Comparison of ENCODE assay signal across 9 cellular contexts in genomic region chr17:55089955-55090573, GRCh38.
DNase-seq lines count a peak whose midpoint lies in the region; ATAC-seq and TF ChIP-seq lines count a peak whose summit lies in the region.
"Had no signal": no experiment of that assay in that cellular context is flagged by ENCODE, and none has a peak within 500 bp of the region (broad histone marks: within the 10 kb centered on the region; RNA-seq: fewer than 3 reads in every experiment).

No MANE protein-coding gene starts in this region.

- no peaks in the 10 kb centered on the region for H3K27me3 Mint-ChIP-seq in CD4-positive, alpha-beta memory T cell
- H3K27me3 Mint-ChIP-seq in T-cell (no peaks in the 10 kb centered on the region), endodermal cell (ENCODE audit: insufficient read depth) (no peaks in the 10 kb centered on the region)
- H3K27me3 Mint-ChIP-seq in stimulated activated naive B cell treated with anti-CD40 and anti-IgM and Interleukin-4, amounts not matched to agents 10 μg/mL and 1 μg/mL and 100 μg/mL, for 72 hours = no peaks in the 10 kb centered on the region

- no peaks in the 10 kb centered on the region for H3K9me3 Mint-ChIP-seq in CD4-positive, alpha-beta memory T cell
- H3K9me3 Mint-ChIP-seq in T-cell (no peaks in the 10 kb centered on the region), endodermal cell (peaks cover 3% of the 10 kb centered on the region)
- no peaks in the 10 kb centered on the region for H3K9me3 Mint-ChIP-seq in stimulated activated naive B cell treated with anti-CD40 and anti-IgM and Interleukin-4, amounts not matched to agents 10 μg/mL and 1 μg/mL and 100 μg/mL, for 72 hours

- peak overlapping the region; percentile 81 to 95 (median 91) for H3K27ac Mint-ChIP-seq in CD4-positive, alpha-beta memory T cell
- H3K27ac Mint-ChIP-seq in T-cell (peak overlapping the region; percentile 81 to 95), endodermal cell (peak overlapping the region; percentile 69)
- H3K27ac Mint-ChIP-seq in stimulated activated naive B cell treated with anti-CD40 and anti-IgM and Interleukin-4, amounts not matched to agents 10 μg/mL and 1 μg/mL and 100 μg/mL, for 72 hours = peak overlapping the region; percentile 47

- no peaks in the 10 kb centered on the region for H3K27me3 ChIP-seq in CD4-positive, alpha-beta memory T cell (ENCODE audit: insufficient read depth, low read length)
- H3K27me3 ChIP-seq in endodermal cell (ENCODE audit: control insufficient read depth, insufficient read depth, low read length, poor library complexity, severe bottlenecking) = no peaks in the 10 kb centered on the region
- H3K27me3 ChIP-seq: upper lobe of left lung had no signal

- H3K36me3 ChIP-seq in CD4-positive, alpha-beta memory T cell (ENCODE audit: insufficient read depth, low read length) = no peaks in the 10 kb centered on the region
- no peaks in the 10 kb centered on the region for H3K36me3 ChIP-seq in endodermal cell (ENCODE audit: control insufficient read depth, insufficient read depth, low read length)
- H3K36me3 ChIP-seq: upper lobe of left lung had no signal

- POLR2A ChIA-PET in CD4-positive, alpha-beta memory T cell (lab: Charles Lee; ENCODE audit: partially characterized antibody) = interaction anchor here (0.9 to 6.0 kb wide), 8 partner anchors 9 to 174 kb away, joined by 3 to 60 read pairs (median 6); partner anchors contain the start of gene HLF
- POLR2A ChIA-PET in T-cell (lab: Charles Lee) = interaction anchor here in 1 of 2 donors (0.6 kb wide), 1 partner anchor 22 kb away, joined by 3 read pairs; no protein-coding TSS in a partner anchor

- H3K4me1 Mint-ChIP-seq in CD4-positive, alpha-beta memory T cell = peaks cover 31 to 51% (median 42%) of the 10 kb centered on the region in 4 donors
- H3K4me1 Mint-ChIP-seq in T-cell = peaks cover 7 to 45% (median 32%) of the 10 kb centered on the region in 3 donors
- H3K4me1 Mint-ChIP-seq in endodermal cell = peaks cover 25% of the 10 kb centered on the region
- peaks cover 5 to 6% of the 10 kb centered on the region in 2 donors for H3K4me1 Mint-ChIP-seq in stimulated activated naive B cell treated with anti-CD40 and anti-IgM and Interleukin-4, amounts not matched to agents 10 μg/mL and 1 μg/mL and 100 μg/mL, for 72 hours

- peaks cover 64% of the 10 kb centered on the region for H3K4me1 ChIP-seq in CD4-positive, alpha-beta memory T cell (ENCODE audit: insufficient read depth, low read length)
- H3K4me1 ChIP-seq in endodermal cell (ENCODE audit: control insufficient read depth, insufficient read depth, low read length) = peaks cover 2% of the 10 kb centered on the region
- H3K4me1 ChIP-seq: upper lobe of left lung had no signal

- H3K27ac ChIP-seq in CD4-positive, alpha-beta memory T cell (ENCODE audit: low read depth, low read length) = peak overlapping the region; percentile 42
- no peak overlapping the region for H3K27ac ChIP-seq in endodermal cell (ENCODE audit: low read depth, low read length)
- H3K27ac ChIP-seq: upper lobe of left lung had no signal

- DNase-seq in CD4-positive, alpha-beta memory T cell = peak; percentile 51 to 68 (median 63)
- peak; percentile 5 for DNase-seq in GM19238 (ENCODE audit: insufficient read length, low spot score)
- peak in 24 of 34 experiments; percentile 0 to 35 (median 12) for DNase-seq in T-cell
- DNase-seq in endodermal cell = peak; percentile 59
- DNase-seq in stimulated activated naive B cell treated with anti-CD40 and anti-IgM and Interleukin-4, amounts not matched to agents 10 μg/mL and 1 μg/mL and 100 μg/mL, for 72 hours = peak; percentile 0
- no peak for DNase-seq in HuH-7 (ENCODE audit: low spot score)
- no peak for DNase-seq in NCI-H1694 (lab: John Stamatoyannopoulos, UW)

- CTCF ChIA-PET in CD4-positive, alpha-beta memory T cell (lab: Charles Lee; ENCODE audit: partially characterized antibody) = interaction anchor here (0.8 to 2.7 kb wide), 9 partner anchors 12 to 265 kb away, joined by 3 to 13 read pairs (median 4); no protein-coding TSS in a partner anchor
- CTCF ChIA-PET in T-cell (lab: Charles Lee) = interaction anchor here in 1 of 2 donors (0.7 kb wide), 1 partner anchor 1176 kb away, joined by 3 read pairs; no protein-coding TSS in a partner anchor

- no peak overlapping the region for H3K9ac ChIP-seq in endodermal cell (ENCODE audit: extremely low read depth, low read length, poor library complexity, severe bottlenecking)

- WGBS in endodermal cell (ENCODE audit: insufficient coverage in 1 of 2, insufficient read length in 1 of 2), 2 experiments = 50 to 69% methylated on average over 1 to 4 of the region's 4 CpGs

- H3K4me3 Mint-ChIP-seq in CD4-positive, alpha-beta memory T cell = peak overlapping the region in 7 of 8 donors; percentile 3 to 65 (median 54)
- peak overlapping the region in 1 of 3 donors; percentile 14 for H3K4me3 Mint-ChIP-seq in T-cell
- no peak overlapping the region for H3K4me3 Mint-ChIP-seq in endodermal cell
- no peak overlapping the region for H3K4me3 Mint-ChIP-seq in stimulated activated naive B cell treated with anti-CD40 and anti-IgM and Interleukin-4, amounts not matched to agents 10 μg/mL and 1 μg/mL and 100 μg/mL, for 72 hours

- H3K36me3 Mint-ChIP-seq in CD4-positive, alpha-beta memory T cell = peaks cover 4 to 13% of the 10 kb centered on the region in 2 donors
- H3K36me3 Mint-ChIP-seq in T-cell (peaks cover 27% of the 10 kb centered on the region), endodermal cell (ENCODE audit: low read depth) (peaks cover 12% of the 10 kb centered on the region)
- peaks cover 9 to 21% of the 10 kb centered on the region in 2 donors for H3K36me3 Mint-ChIP-seq in stimulated activated naive B cell treated with anti-CD40 and anti-IgM and Interleukin-4, amounts not matched to agents 10 μg/mL and 1 μg/mL and 100 μg/mL, for 72 hours

- ATAC-seq in HG03135 (IDR thresholded peaks at IDR 0.05; ENCODE audit: unreplicated experiment) (peak; percentile 98), T-cell (replicated peaks in 1 of 4) (peak; percentile 56 to 90 (median 78))
- ATAC-seq in stimulated activated naive B cell treated with anti-CD40 and anti-IgM and Interleukin-4, amounts not matched to agents 10 μg/mL and 1 μg/mL and 100 μg/mL, for 72 hours (replicated peaks) = peak; percentile 71 to 82

- H3K4me3 ChIP-seq in CD4-positive, alpha-beta memory T cell (ENCODE audit: low read length in 2 of 2) = no peak overlapping the region
- no peak overlapping the region for H3K4me3 ChIP-seq in endodermal cell (ENCODE audit: low read length)
- H3K4me3 ChIP-seq: upper lobe of left lung had no signal

- TF ChIP-seq CTCF in endodermal cell (conservative IDR thresholded peaks at IDR 0.05) = no peak

- intact Hi-C loops in CD4-positive, alpha-beta memory T cell (cut with micrococcal nuclease) = loop anchor here (1.0 to 2.0 kb wide), 2 partner anchors 17 to 27 kb away; no protein-coding TSS in a partner anchor

- no peaks in the 10 kb centered on the region for H3K9me3 ChIP-seq in CD4-positive, alpha-beta memory T cell (ENCODE audit: control insufficient read depth in 1 of 2, low read length in 2 of 2)
- no peaks in the 10 kb centered on the region for H3K9me3 ChIP-seq in endodermal cell (ENCODE audit: control insufficient read depth, low read length)
- H3K9me3 ChIP-seq: upper lobe of left lung had no signal

Comparison
In these comparisons a context has a peak if more than half of its experiments do, and no peak if none do; other contexts are left out.
1. DNase-seq: peak in CD4-positive, alpha-beta memory T cell (5 of 5), GM19238 (single experiment), T-cell (24 of 34), endodermal cell (single experiment) and stimulated activated naive B cell treated with anti-CD40 and anti-IgM and Interleukin-4, amounts not matched to agents 10 μg/mL and 1 μg/mL and 100 μg/mL, for 72 hours (single experiment); none in HuH-7 (single experiment) and NCI-H1694 (single experiment).
2. H3K4me3 Mint-ChIP-seq: peak in CD4-positive, alpha-beta memory T cell (7 of 8); none in endodermal cell (single experiment) and stimulated activated naive B cell treated with anti-CD40 and anti-IgM and Interleukin-4, amounts not matched to agents 10 μg/mL and 1 μg/mL and 100 μg/mL, for 72 hours (0 of 2).
3. Peak in every context shown above with its lines, with median percentiles within 50 percentile points of each other: H3K27ac Mint-ChIP-seq and ATAC-seq.